In the genomic region with DNA sequence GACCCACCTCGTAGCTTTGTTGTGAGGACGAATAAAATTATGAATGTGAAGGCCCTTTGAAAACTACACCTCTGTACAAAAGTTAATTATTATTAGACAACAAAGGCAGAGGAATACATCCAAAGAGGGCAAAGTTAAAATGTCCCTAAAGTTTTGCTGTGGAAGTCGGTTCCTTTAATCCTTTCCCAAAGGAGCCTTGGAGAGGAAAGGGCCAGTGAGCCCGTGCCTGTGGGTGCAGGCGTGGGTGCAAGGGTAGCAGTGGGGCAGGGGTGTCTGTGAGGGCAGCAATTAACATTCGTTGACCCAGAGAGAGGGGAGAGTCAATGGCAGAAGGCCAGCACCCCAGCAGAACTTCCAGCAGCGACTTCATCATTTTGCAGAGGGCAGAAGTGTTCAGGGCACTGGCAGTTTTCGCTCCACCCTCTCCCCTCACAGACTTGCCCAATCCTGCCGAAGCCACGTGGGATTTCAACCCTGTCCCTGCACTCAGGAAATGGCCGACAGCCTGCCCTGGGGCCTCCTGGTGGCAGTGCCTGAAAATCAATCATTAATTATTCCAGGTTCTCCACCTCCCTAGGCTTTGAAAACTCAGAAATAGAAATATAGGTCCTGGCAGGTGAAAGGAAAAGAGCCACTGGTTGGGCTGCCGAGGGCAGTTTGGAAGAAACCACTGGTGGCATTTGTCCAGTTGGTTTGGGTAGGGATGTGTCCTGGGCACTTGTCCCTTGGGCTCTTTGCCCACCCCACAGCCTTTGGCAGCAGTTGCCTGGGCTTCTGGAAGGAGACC, we compare ENCODE assay signal across 1 cellular context.
A peak's percentile ranks its signal among the peaks of the same experiment; 100 is the strongest.
TF ChIP-seq lines count a peak whose summit lies in the region.

No MANE protein-coding gene starts in this region.

TF ChIP-seq in HepG2, 621 proteins besides CTCF, POLR2A, EP300 and RAD21 (continued from another document):
- TF ChIP-seq, protein P1, sequence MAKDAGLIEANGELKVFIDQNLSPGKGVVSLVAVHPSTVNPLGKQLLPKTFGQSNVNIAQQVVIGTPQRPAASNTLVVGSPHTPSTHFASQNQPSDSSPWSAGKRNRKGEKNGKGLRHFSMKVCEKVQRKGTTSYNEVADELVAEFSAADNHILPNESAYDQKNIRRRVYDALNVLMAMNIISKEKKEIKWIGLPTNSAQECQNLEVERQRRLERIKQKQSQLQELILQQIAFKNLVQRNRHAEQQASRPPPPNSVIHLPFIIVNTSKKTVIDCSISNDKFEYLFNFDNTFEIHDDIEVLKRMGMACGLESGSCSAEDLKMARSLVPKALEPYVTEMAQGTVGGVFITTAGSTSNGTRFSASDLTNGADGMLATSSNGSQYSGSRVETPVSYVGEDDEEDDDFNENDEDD (CRISPR knock-in tag; IDR thresholded peaks at IDR 0.05; ENCODE audit: borderline replicate concordance) = peak; percentile 88
- TF ChIP-seq ZBTB1 (CRISPR knock-in tag; IDR thresholded peaks at IDR 0.05; ENCODE audit: borderline replicate concordance) (no peak), NFE2L1 (CRISPR knock-in tag; IDR thresholded peaks at IDR 0.05; ENCODE audit: borderline replicate concordance) (no peak), RFX5 (IDR thresholded peaks at IDR 0.05; ENCODE audit: low read depth, low read length) (no peak), EZH2 (conservative IDR thresholded peaks at IDR 0.05; ENCODE audit: low read depth, low read length) (no peak), SOX13 (IDR thresholded peaks at IDR 0.05) (no peak), SOX13 (CRISPR knock-in tag; conservative IDR thresholded peaks at IDR 0.05 in 1 of 2, IDR thresholded peaks at IDR 0.05 in 1 of 2) (peak in 1 of 2 experiments; percentile 50; a peak in 1 of 4 replicates), ZNF263 (CRISPR knock-in tag; IDR thresholded peaks at IDR 0.05) (no peak), ZBTB42 (CRISPR knock-in tag; IDR thresholded peaks at IDR 0.05) (no peak), PBX3 (CRISPR knock-in tag; IDR thresholded peaks at IDR 0.05; ENCODE audit: borderline replicate concordance) (no peak), NCOR1 (IDR thresholded peaks at IDR 0.05; ENCODE audit: borderline replicate concordance, low read length) (peak; percentile 88; the same call in 1 of the 2 replicates)
